In genomic region chr12:95547522-95548055, GRCh38 we compare ENCODE assay signal across 9 cellular contexts. TPM values are rescaled to one million over a fixed set of nuclear protein-coding genes. Genes with fewer than 3 reads are reported as not detected.
DNase-seq lines count a peak whose midpoint lies in the region; ATAC-seq lines count a peak whose summit lies in the region.
"Had no signal": no experiment of that assay in that cellular context is flagged by ENCODE, and none has a peak within 500 bp of the region (broad histone marks: within the 10 kb centered on the region; RNA-seq: fewer than 3 reads in every experiment).

No MANE protein-coding gene starts in this region.

- peaks cover 4% of the 10 kb centered on the region; the same call in 1 of the 2 replicates for H3F3A ChIP-seq in GM23248 (ENCODE audit: insufficient read depth)

- H3K27ac Mint-ChIP-seq in activated CD8-positive, alpha-beta T cell treated with anti-CD3 and anti-CD28 coated beads, Interleukin-2, amount 10 ng/mL, durations not matched to agents 7 days and 5 days: peak overlapping the region; percentile 87

- H3K27ac ChIP-seq in GM23248 (no peak overlapping the region), right cardiac atrium (ENCODE audit: low read length) (peak overlapping the region; percentile 13)

- no peak for ATAC-seq in activated CD8-positive, alpha-beta T cell treated with anti-CD3 and anti-CD28 coated beads, Interleukin-2, amount 10 ng/mL, durations not matched to agents 7 days and 5 days
- no peak for ATAC-seq in right cardiac atrium
- ATAC-seq in HG02759 (IDR thresholded peaks at IDR 0.05; ENCODE audit: unreplicated experiment): no peak

- H3K9me3 ChIP-seq in GM23248 (ENCODE audit: low read depth) (no peaks in the 10 kb centered on the region), right cardiac atrium (ENCODE audit: control insufficient read depth, low read length) (no peaks in the 10 kb centered on the region), skeletal muscle satellite cell (replicated peaks; ENCODE audit: low read length) (peaks cover 9% of the 10 kb centered on the region)

- H3K9ac ChIP-seq in GM23248: no peak overlapping the region
- no peak overlapping the region for H3K9ac ChIP-seq in skeletal muscle satellite cell (ENCODE audit: low read depth, low read length)

- peak; percentile 57 for DNase-seq in GM23248
- DNase-seq in activated CD8-positive, alpha-beta T cell treated with anti-CD3 and anti-CD28 coated beads, Interleukin-2, amount 10 ng/mL, durations not matched to agents 7 days and 5 days: no peak
- no peak for DNase-seq in right cardiac atrium
- DNase-seq in dedifferentiated amniotic fluid mesenchymal stem cell (ENCODE audit: extremely low spot score): no peak
- no peak for DNase-seq in NCI-H2171 treated with DMSO at 0.1 percent for 48 hours (lab: John Stamatoyannopoulos, UW)
- DNase-seq in MV-4-11 (lab: John Stamatoyannopoulos, UW): no peak

- H3K4me1 Mint-ChIP-seq in activated CD8-positive, alpha-beta T cell treated with anti-CD3 and anti-CD28 coated beads, Interleukin-2, amount 10 ng/mL, durations not matched to agents 7 days and 5 days (ENCODE audit: low read depth): peaks cover 43% of the 10 kb centered on the region

- no peaks in the 10 kb centered on the region for H3K79me2 ChIP-seq in GM23248 (ENCODE audit: insufficient read depth)

- in situ Hi-C loops in GM23248 (cut with MboI): loop anchor here (25.0 kb wide), 1 partner anchor 435 kb away; no protein-coding TSS in a partner anchor

- peak overlapping the region; percentile 85 for H3K4me3 Mint-ChIP-seq in activated CD8-positive, alpha-beta T cell treated with anti-CD3 and anti-CD28 coated beads, Interleukin-2, amount 10 ng/mL, durations not matched to agents 7 days and 5 days

- no peaks in the 10 kb centered on the region for H3K9me2 ChIP-seq in GM23248 (ENCODE audit: insufficient read depth)

- CTCF ChIA-PET in activated CD8-positive, alpha-beta T cell treated with anti-CD3 and anti-CD28 coated beads, Interleukin-2, amount 10 ng/mL, durations not matched to agents 7 days and 5 days (lab: Charles Lee): interaction anchor here (0.6 to 1.7 kb wide), 4 partner anchors 8 to 16 kb away, joined by 3 to 16 read pairs (median 3); no protein-coding TSS in a partner anchor

- POLR2A ChIA-PET in activated CD8-positive, alpha-beta T cell treated with anti-CD3 and anti-CD28 coated beads, Interleukin-2, amount 10 ng/mL, durations not matched to agents 7 days and 5 days (lab: Charles Lee): interaction anchor here (1.1 to 1.5 kb wide), 4 partner anchors 8 to 74 kb away, joined by 3 to 4 read pairs (median 4); partner anchors contain the start of gene METAP2

- peaks cover 15% of the 10 kb centered on the region for H3K36me3 Mint-ChIP-seq in activated CD8-positive, alpha-beta T cell treated with anti-CD3 and anti-CD28 coated beads, Interleukin-2, amount 10 ng/mL, durations not matched to agents 7 days and 5 days (ENCODE audit: low read depth)

- peak overlapping the region; percentile 71 for H3K4me3 ChIP-seq in GM23248
- peak overlapping the region; percentile 89 for H3K4me3 ChIP-seq in right cardiac atrium (ENCODE audit: low read length)
- H3K4me3 ChIP-seq in skeletal muscle satellite cell (ENCODE audit: low read length): peak overlapping the region; percentile 68

- H3K4me1 ChIP-seq in GM23248 (ENCODE audit: insufficient read depth): peaks cover 7% of the 10 kb centered on the region; the same call in 1 of the 2 replicates
- no peaks in the 10 kb centered on the region for H3K4me1 ChIP-seq in right cardiac atrium (ENCODE audit: control insufficient read depth, insufficient read depth, low read length)
- H3K4me1 ChIP-seq in skeletal muscle satellite cell (ENCODE audit: control insufficient read depth, insufficient read depth, low read length): peaks cover 10% of the 10 kb centered on the region

- intact Hi-C loops in right cardiac atrium (cut with DNase I): no loop called here

- no peaks in the 10 kb centered on the region for H4K20me1 ChIP-seq in GM23248 (ENCODE audit: insufficient read depth)

- no peaks in the 10 kb centered on the region for H3K9me3 Mint-ChIP-seq in activated CD8-positive, alpha-beta T cell treated with anti-CD3 and anti-CD28 coated beads, Interleukin-2, amount 10 ng/mL, durations not matched to agents 7 days and 5 days (ENCODE audit: insufficient read depth)

- peak overlapping the region; percentile 87 for H2AFZ ChIP-seq in GM23248

- no peaks in the 10 kb centered on the region for H3K36me3 ChIP-seq in GM23248 (ENCODE audit: low read depth)
- H3K36me3 ChIP-seq in skeletal muscle satellite cell (ENCODE audit: insufficient read depth, low read length): no peaks in the 10 kb centered on the region

- 22 to 26% methylated on average over 9 of the region's 9 CpGs for WGBS in GM23248 (ENCODE audit: low coverage in 1 of 2, low lambda C conversion rate in 2 of 2, missing lambda C conversion rate in 2 of 2), 2 experiments
- 39% methylated on average over 9 of the region's 9 CpGs for WGBS in right cardiac atrium

- peaks cover 7% of the 10 kb centered on the region for H3K27me3 Mint-ChIP-seq in activated CD8-positive, alpha-beta T cell treated with anti-CD3 and anti-CD28 coated beads, Interleukin-2, amount 10 ng/mL, durations not matched to agents 7 days and 5 days (ENCODE audit: low read depth)

- H3K4me2 ChIP-seq in GM23248 (ENCODE audit: unreplicated experiment) (peak overlapping the region; percentile 70), skeletal muscle satellite cell (ENCODE audit: low read length) (peak overlapping the region; percentile 75)

- H3K27me3 ChIP-seq in GM23248 (replicated peaks; ENCODE audit: insufficient read depth) (peaks cover 27% of the 10 kb centered on the region), right cardiac atrium (ENCODE audit: control insufficient read depth, insufficient read depth) (no peaks in the 10 kb centered on the region), skeletal muscle satellite cell (ENCODE audit: control insufficient read depth, insufficient read depth, low read length) (peaks cover 55% of the 10 kb centered on the region)

RNA-seq across cellular contexts. Expression of gene USP44, which starts 3.7 kb away (rescaled TPM):
- total RNA-seq in GM23248 (2014; rRNA removed; shearing (Covaris generic)): 0.25 and 0.76 TPM in 2 replicates
- polyA plus RNA-seq in GM23248 (2016; fragmentation: Nextera tagmentation; extraction: Ambion mirVana): 0.54 and 0.58 TPM in 2 replicates
- total RNA-seq in activated CD8-positive, alpha-beta T cell treated with anti-CD3 and anti-CD28 coated beads, Interleukin-2, amount 10 ng/mL, durations not matched to agents 7 days and 5 days: 10 to 100 TPM; 17.1 to 18.9 TPM
- total RNA-seq in right cardiac atrium: 1 to 10 TPM; 1.1 to 3.4 (median 2.3) TPM
- 0.84 TPM for polyA plus RNA-seq in right cardiac atrium
- 1.0 TPM in 1 of 2 replicates, not detected in the other for total RNA-seq in skeletal muscle satellite cell (2012; rRNA removed)
- total RNA-seq: myocyte had no signal

Comparison
In these comparisons a context has a peak if more than half of its experiments do, and no peak if none do; other contexts are left out.
1. RNA of gene USP44, which starts 3.7 kb away (total RNA-seq): 17.1 to 18.9 TPM in activated CD8-positive, alpha-beta T cell treated with anti-CD3 and anti-CD28 coated beads, Interleukin-2, amount 10 ng/mL, durations not matched to agents 7 days and 5 days; 1.1 to 3.4 TPM in right cardiac atrium and 0.25 to 0.76 TPM in GM23248; every median in the first group is over 4 times any median in the second.
2. Peak in every context shown above with its lines, with median percentiles within 50 percentile points of each other: H3K4me3 ChIP-seq.